In genomic region chr5:157004893-157005551, GRCh38 we compare ENCODE assay signal across 1 cellular context.
TF ChIP-seq lines count a peak whose summit lies in the region.

No MANE protein-coding gene starts in this region.

TF ChIP-seq in A549, 52 proteins besides CTCF, POLR2A, EP300 and RAD21 (continued from another document):
- TF ChIP-seq REST (IDR thresholded peaks at IDR 0.05): no peak
- no peak for TF ChIP-seq KDM1A (IDR thresholded peaks at IDR 0.05; ENCODE audit: low read depth)
- TF ChIP-seq HOXA7 (CRISPR knock-in tag; IDR thresholded peaks at IDR 0.05): no peak
- TF ChIP-seq CBX2 (IDR thresholded peaks at IDR 0.05; ENCODE audit: borderline replicate concordance, low read depth): no peak
- no peak for TF ChIP-seq CHD2 (IDR thresholded peaks at IDR 0.05; ENCODE audit: low read length, partially characterized antibody)
- no peak for TF ChIP-seq FOSB (CRISPR knock-in tag; IDR thresholded peaks at IDR 0.05)
- no peak for TF ChIP-seq MYC (IDR thresholded peaks at IDR 0.05; ENCODE audit: borderline replicate concordance, low read length)
- TF ChIP-seq NR3C1 (IDR thresholded peaks at IDR 0.05): no peak
- TF ChIP-seq ZFP36 (IDR thresholded peaks at IDR 0.05; ENCODE audit: borderline replicate concordance, partially characterized antibody): no peak
- no peak for TF ChIP-seq EHF (CRISPR knock-in tag; IDR thresholded peaks at IDR 0.05)
- no peak for TF ChIP-seq RCOR1 (IDR thresholded peaks at IDR 0.05; ENCODE audit: low read depth, low read length)
- no peak for TF ChIP-seq NPAS2 (CRISPR knock-in tag; IDR thresholded peaks at IDR 0.05; ENCODE audit: borderline replicate concordance)
- TF ChIP-seq HOXB5 (CRISPR knock-in tag; IDR thresholded peaks at IDR 0.05): no peak
- TF ChIP-seq FOSL2 (IDR thresholded peaks at IDR 0.05): no peak
- TF ChIP-seq FOSL2 (CRISPR knock-in tag; IDR thresholded peaks at IDR 0.05): no peak
